In the genomic region with DNA sequence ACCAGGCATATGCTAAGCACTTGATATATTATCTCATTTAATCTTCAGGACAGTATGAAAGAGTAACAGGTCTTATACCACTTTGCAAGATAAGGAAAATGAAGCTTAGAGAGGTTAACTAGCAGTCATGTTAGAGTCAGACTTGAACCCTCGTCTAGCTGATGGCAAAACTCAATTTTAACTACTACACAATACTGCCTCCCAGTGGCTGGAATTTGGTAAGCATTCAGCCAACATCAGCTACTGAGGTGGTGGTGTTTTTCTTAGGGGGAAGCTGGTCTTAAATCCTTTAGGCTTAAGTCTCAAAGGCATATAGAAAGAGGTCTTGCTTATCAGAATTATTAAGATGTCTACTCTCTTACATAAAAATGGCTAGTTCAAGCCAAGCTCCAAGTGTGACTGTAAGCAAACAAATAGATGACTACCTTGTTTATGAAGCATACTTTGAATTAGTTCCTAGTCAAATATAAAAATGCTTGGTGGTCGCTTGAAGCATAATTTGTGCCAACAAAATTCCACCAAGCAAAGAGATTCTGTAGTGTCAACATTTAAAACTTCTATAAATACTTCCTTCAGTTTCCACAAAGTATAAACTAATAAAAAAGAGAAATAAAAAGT, we compare ENCODE assay signal across 2 cellular contexts.
TF ChIP-seq lines count a peak whose summit lies in the region.

No MANE protein-coding gene starts in this region.

TF ChIP-seq in HEK293, 187 proteins besides CTCF, POLR2A, EP300 and RAD21:
- TF ChIP-seq ZNF121 (tag by site-specific recombination; IDR thresholded peaks at IDR 0.05) (no peak), ZNF138 (tag by site-specific recombination; IDR thresholded peaks at IDR 0.05; ENCODE audit: borderline replicate concordance) (no peak), ZNF777 (tag by site-specific recombination; IDR thresholded peaks at IDR 0.05; ENCODE audit: borderline replicate concordance) (no peak), ZBTB7A (tag by site-specific recombination; IDR thresholded peaks at IDR 0.05; ENCODE audit: low read depth) (no peak), ZNF610 (tag by site-specific recombination; IDR thresholded peaks at IDR 0.05; ENCODE audit: borderline replicate concordance) (no peak), SCRT2 (tag by site-specific recombination; IDR thresholded peaks at IDR 0.05) (no peak), ZNF792 (tag by site-specific recombination; IDR thresholded peaks at IDR 0.05) (no peak), HOXD13 (CRISPR knock-in tag; IDR thresholded peaks at IDR 0.05; ENCODE audit: borderline replicate concordance) (no peak), ZNF664 (tag by site-specific recombination; IDR thresholded peaks at IDR 0.05) (peak; percentile 75), ZNF654 (tag by site-specific recombination; IDR thresholded peaks at IDR 0.05; ENCODE audit: low read depth) (peak; percentile 60)
TF ChIP-seq in HEK293: peak in this region for 2.

TF ChIP-seq in HepG2, 621 proteins besides CTCF, POLR2A, EP300 and RAD21:
- TF ChIP-seq HDAC6 (IDR thresholded peaks at IDR 0.05; ENCODE audit: low read depth, low read length): no peak
- TF ChIP-seq, protein P1, sequence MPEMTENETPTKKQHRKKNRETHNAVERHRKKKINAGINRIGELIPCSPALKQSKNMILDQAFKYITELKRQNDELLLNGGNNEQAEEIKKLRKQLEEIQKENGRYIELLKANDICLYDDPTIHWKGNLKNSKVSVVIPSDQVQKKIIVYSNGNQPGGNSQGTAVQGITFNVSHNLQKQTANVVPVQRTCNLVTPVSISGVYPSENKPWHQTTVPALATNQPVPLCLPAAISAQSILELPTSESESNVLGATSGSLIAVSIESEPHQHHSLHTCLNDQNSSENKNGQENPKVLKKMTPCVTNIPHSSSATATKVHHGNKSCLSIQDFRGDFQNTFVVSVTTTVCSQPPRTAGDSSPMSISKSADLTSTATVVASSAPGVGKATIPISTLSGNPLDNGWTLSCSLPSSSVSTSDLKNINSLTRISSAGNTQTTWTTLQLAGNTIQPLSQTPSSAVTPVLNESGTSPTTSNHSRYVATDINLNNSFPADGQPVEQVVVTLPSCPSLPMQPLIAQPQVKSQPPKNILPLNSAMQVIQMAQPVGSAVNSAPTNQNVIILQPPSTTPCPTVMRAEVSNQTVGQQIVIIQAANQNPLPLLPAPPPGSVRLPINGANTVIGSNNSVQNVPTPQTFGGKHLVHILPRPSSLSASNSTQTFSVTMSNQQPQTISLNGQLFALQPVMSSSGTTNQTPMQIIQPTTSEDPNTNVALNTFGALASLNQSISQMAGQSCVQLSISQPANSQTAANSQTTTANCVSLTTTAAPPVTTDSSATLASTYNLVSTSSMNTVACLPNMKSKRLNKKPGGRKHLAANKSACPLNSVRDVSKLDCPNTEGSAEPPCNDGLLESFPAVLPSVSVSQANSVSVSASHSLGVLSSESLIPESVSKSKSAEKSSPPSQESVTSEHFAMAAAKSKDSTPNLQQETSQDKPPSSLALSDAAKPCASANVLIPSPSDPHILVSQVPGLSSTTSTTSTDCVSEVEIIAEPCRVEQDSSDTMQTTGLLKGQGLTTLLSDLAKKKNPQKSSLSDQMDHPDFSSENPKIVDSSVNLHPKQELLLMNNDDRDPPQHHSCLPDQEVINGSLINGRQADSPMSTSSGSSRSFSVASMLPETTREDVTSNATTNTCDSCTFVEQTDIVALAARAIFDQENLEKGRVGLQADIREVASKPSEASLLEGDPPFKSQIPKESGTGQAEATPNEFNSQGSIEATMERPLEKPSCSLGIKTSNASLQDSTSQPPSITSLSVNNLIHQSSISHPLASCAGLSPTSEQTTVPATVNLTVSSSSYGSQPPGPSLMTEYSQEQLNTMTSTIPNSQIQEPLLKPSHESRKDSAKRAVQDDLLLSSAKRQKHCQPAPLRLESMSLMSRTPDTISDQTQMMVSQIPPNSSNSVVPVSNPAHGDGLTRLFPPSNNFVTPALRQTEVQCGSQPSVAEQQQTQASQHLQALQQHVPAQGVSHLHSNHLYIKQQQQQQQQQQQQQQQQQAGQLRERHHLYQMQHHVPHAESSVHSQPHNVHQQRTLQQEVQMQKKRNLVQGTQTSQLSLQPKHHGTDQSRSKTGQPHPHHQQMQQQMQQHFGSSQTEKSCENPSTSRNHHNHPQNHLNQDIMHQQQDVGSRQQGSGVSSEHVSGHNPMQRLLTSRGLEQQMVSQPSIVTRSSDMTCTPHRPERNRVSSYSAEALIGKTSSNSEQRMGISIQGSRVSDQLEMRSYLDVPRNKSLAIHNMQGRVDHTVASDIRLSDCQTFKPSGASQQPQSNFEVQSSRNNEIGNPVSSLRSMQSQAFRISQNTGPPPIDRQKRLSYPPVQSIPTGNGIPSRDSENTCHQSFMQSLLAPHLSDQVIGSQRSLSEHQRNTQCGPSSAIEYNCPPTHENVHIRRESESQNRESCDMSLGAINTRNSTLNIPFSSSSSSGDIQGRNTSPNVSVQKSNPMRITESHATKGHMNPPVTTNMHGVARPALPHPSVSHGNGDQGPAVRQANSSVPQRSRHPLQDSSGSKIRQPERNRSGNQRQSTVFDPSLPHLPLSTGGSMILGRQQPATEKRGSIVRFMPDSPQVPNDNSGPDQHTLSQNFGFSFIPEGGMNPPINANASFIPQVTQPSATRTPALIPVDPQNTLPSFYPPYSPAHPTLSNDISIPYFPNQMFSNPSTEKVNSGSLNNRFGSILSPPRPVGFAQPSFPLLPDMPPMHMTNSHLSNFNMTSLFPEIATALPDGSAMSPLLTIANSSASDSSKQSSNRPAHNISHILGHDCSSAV (CRISPR knock-in tag; IDR thresholded peaks at IDR 0.05; ENCODE audit: borderline replicate concordance): no peak
- TF ChIP-seq, protein P2, sequence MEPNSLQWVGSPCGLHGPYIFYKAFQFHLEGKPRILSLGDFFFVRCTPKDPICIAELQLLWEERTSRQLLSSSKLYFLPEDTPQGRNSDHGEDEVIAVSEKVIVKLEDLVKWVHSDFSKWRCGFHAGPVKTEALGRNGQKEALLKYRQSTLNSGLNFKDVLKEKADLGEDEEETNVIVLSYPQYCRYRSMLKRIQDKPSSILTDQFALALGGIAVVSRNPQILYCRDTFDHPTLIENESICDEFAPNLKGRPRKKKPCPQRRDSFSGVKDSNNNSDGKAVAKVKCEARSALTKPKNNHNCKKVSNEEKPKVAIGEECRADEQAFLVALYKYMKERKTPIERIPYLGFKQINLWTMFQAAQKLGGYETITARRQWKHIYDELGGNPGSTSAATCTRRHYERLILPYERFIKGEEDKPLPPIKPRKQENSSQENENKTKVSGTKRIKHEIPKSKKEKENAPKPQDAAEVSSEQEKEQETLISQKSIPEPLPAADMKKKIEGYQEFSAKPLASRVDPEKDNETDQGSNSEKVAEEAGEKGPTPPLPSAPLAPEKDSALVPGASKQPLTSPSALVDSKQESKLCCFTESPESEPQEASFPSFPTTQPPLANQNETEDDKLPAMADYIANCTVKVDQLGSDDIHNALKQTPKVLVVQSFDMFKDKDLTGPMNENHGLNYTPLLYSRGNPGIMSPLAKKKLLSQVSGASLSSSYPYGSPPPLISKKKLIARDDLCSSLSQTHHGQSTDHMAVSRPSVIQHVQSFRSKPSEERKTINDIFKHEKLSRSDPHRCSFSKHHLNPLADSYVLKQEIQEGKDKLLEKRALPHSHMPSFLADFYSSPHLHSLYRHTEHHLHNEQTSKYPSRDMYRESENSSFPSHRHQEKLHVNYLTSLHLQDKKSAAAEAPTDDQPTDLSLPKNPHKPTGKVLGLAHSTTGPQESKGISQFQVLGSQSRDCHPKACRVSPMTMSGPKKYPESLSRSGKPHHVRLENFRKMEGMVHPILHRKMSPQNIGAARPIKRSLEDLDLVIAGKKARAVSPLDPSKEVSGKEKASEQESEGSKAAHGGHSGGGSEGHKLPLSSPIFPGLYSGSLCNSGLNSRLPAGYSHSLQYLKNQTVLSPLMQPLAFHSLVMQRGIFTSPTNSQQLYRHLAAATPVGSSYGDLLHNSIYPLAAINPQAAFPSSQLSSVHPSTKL (CRISPR knock-in tag; IDR thresholded peaks at IDR 0.05): peak; percentile 16; the same call in 1 of the 2 replicates
- TF ChIP-seq, protein P3, sequence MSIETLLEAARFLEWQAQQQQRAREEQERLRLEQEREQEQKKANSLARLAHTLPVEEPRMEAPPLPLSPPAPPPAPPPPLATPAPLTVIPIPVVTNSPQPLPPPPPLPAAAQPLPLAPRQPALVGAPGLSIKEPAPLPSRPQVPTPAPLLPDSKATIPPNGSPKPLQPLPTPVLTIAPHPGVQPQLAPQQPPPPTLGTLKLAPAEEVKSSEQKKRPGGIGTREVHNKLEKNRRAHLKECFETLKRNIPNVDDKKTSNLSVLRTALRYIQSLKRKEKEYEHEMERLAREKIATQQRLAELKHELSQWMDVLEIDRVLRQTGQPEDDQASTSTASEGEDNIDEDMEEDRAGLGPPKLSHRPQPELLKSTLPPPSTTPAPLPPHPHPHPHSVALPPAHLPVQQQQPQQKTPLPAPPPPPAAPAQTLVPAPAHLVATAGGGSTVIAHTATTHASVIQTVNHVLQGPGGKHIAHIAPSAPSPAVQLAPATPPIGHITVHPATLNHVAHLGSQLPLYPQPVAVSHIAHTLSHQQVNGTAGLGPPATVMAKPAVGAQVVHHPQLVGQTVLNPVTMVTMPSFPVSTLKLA (IDR thresholded peaks at IDR 0.05): no peak
- no peak for TF ChIP-seq ZSCAN22 (CRISPR knock-in tag; IDR thresholded peaks at IDR 0.05)
- no peak for TF ChIP-seq MTA3 (CRISPR knock-in tag; IDR thresholded peaks at IDR 0.05)
- TF ChIP-seq STAG1 (CRISPR knock-in tag; IDR thresholded peaks at IDR 0.05): peak; percentile 92
- TF ChIP-seq PAF1 (CRISPR knock-in tag; IDR thresholded peaks at IDR 0.05): no peak
- TF ChIP-seq HNF4G (IDR thresholded peaks at IDR 0.05; ENCODE audit: borderline replicate concordance, low read depth, low read length): no peak
- no peak for TF ChIP-seq HNF4G (CRISPR knock-in tag; IDR thresholded peaks at IDR 0.05; ENCODE audit: borderline replicate concordance, low read depth)
- no peak for TF ChIP-seq BCL6 (CRISPR knock-in tag; IDR thresholded peaks at IDR 0.05)
- no peak for TF ChIP-seq ZNF136 (CRISPR knock-in tag; IDR thresholded peaks at IDR 0.05; ENCODE audit: low read depth)
- TF ChIP-seq ATF1 (CRISPR knock-in tag; IDR thresholded peaks at IDR 0.05): no peak
- no peak for TF ChIP-seq TBL1XR1 (IDR thresholded peaks at IDR 0.05; ENCODE audit: borderline replicate concordance, low read length, partially characterized antibody)
- no peak for TF ChIP-seq GATAD1 (CRISPR knock-in tag; IDR thresholded peaks at IDR 0.05)
- TF ChIP-seq KAT8 (CRISPR knock-in tag; IDR thresholded peaks at IDR 0.05): 0 out of 2 replicates have a peak, but pooled peaks have one; percentile 19
- 0 out of 2 replicates have a peak, but pooled peaks have one; percentile 20 for TF ChIP-seq RXRB (CRISPR knock-in tag; IDR thresholded peaks at IDR 0.05; ENCODE audit: borderline replicate concordance)
- TF ChIP-seq SMC3 (IDR thresholded peaks at IDR 0.05; ENCODE audit: low read length): peak; percentile 72; the same call in 1 of the 2 replicates
- TF ChIP-seq, protein P4, sequence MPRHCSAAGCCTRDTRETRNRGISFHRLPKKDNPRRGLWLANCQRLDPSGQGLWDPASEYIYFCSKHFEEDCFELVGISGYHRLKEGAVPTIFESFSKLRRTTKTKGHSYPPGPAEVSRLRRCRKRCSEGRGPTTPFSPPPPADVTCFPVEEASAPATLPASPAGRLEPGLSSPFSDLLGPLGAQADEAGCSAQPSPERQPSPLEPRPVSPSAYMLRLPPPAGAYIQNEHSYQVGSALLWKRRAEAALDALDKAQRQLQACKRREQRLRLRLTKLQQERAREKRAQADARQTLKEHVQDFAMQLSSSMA (CRISPR knock-in tag; IDR thresholded peaks at IDR 0.05): no peak
- TF ChIP-seq TEAD3 (CRISPR knock-in tag; optimal IDR thresholded peaks at IDR 0.05; ENCODE audit: borderline replicate concordance): peak; percentile 100
- no peak for TF ChIP-seq HDAC2 (CRISPR knock-in tag; IDR thresholded peaks at IDR 0.05)
- TF ChIP-seq GPN1 (CRISPR knock-in tag; IDR thresholded peaks at IDR 0.05; ENCODE audit: borderline replicate concordance): no peak
- TF ChIP-seq ZNF441 (CRISPR knock-in tag; IDR thresholded peaks at IDR 0.05; ENCODE audit: borderline replicate concordance): no peak
- no peak for TF ChIP-seq KLF15 (CRISPR knock-in tag; IDR thresholded peaks at IDR 0.05; ENCODE audit: borderline replicate concordance)
- TF ChIP-seq TBP (CRISPR knock-in tag; IDR thresholded peaks at IDR 0.05): no peak
- no peak for TF ChIP-seq ZNF235 (CRISPR knock-in tag; IDR thresholded peaks at IDR 0.05; ENCODE audit: borderline replicate concordance)
- no peak for TF ChIP-seq ERF (CRISPR knock-in tag; IDR thresholded peaks at IDR 0.05)
- no peak for TF ChIP-seq ZFP82 (CRISPR knock-in tag; IDR thresholded peaks at IDR 0.05; ENCODE audit: borderline replicate concordance)
- 0 out of 2 replicates have a peak, but pooled peaks have one; percentile 24 for TF ChIP-seq ZNF878 (CRISPR knock-in tag; IDR thresholded peaks at IDR 0.05)
- no peak for TF ChIP-seq GTF3A (CRISPR knock-in tag; conservative IDR thresholded peaks at IDR 0.05)
- TF ChIP-seq CBX2 (IDR thresholded peaks at IDR 0.05; ENCODE audit: low read depth, low read length): no peak
- no peak for TF ChIP-seq CBX2 (CRISPR knock-in tag; IDR thresholded peaks at IDR 0.05; ENCODE audit: low read depth)
- TF ChIP-seq, protein P5, sequence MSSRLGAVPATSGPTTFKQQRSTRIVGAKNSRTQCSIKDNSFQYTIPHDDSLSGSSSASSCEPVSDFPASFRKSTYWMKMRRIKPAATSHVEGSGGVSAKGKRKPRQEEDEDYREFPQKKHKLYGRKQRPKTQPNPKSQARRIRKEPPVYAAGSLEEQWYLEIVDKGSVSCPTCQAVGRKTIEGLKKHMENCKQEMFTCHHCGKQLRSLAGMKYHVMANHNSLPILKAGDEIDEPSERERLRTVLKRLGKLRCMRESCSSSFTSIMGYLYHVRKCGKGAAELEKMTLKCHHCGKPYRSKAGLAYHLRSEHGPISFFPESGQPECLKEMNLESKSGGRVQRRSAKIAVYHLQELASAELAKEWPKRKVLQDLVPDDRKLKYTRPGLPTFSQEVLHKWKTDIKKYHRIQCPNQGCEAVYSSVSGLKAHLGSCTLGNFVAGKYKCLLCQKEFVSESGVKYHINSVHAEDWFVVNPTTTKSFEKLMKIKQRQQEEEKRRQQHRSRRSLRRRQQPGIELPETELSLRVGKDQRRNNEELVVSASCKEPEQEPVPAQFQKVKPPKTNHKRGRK (CRISPR knock-in tag; IDR thresholded peaks at IDR 0.05): no peak
- no peak for TF ChIP-seq ZNF773 (CRISPR knock-in tag; IDR thresholded peaks at IDR 0.05; ENCODE audit: borderline replicate concordance)
- TF ChIP-seq, protein P6, sequence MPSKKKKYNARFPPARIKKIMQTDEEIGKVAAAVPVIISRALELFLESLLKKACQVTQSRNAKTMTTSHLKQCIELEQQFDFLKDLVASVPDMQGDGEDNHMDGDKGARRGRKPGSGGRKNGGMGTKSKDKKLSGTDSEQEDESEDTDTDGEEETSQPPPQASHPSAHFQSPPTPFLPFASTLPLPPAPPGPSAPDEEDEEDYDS (CRISPR knock-in tag; IDR thresholded peaks at IDR 0.05): no peak
- no peak for TF ChIP-seq ZNF614 (CRISPR knock-in tag; IDR thresholded peaks at IDR 0.05; ENCODE audit: borderline replicate concordance)
- no peak for TF ChIP-seq HNRNPUL1 (IDR thresholded peaks at IDR 0.05; ENCODE audit: low read depth, low read length)
- no peak for TF ChIP-seq ATAD3A (CRISPR knock-in tag; IDR thresholded peaks at IDR 0.05)
- TF ChIP-seq ZNF746 (CRISPR knock-in tag; IDR thresholded peaks at IDR 0.05): no peak
- TF ChIP-seq, protein P7, sequence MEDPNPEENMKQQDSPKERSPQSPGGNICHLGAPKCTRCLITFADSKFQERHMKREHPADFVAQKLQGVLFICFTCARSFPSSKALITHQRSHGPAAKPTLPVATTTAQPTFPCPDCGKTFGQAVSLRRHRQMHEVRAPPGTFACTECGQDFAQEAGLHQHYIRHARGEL (CRISPR knock-in tag; IDR thresholded peaks at IDR 0.05): no peak
